In the genomic region with DNA sequence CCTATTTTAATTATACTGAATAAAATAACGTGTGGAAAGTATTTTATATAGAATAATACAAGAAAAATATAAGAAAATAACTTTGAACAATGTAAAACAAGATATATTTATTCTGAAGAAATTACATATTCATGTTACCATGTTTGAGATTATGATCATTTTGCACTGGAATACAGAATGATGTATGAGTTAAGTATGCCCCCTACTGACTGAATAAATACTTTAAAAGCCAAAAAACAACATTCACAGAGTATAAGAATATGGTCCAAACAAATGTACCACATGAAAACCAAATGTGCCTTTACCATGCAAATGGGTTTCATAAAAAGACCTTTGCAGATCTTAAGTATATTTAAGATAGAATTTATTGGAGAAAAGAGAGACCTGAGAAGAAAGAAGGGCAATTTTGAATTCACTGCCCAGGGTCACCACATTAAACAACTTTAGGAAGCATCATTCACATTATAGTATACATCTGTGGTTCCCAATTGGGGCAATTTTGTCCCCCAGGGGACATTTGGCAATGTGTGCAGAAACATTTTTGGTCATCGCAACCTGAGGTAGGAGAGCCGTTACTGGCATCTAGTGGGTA, we compare ENCODE assay signal across 9 cellular contexts.
DNase-seq lines count a peak whose midpoint lies in the region; ATAC-seq and TF ChIP-seq lines count a peak whose summit lies in the region.
"Had no signal": no experiment of that assay in that cellular context is flagged by ENCODE, and none has a peak within 500 bp of the region (broad histone marks: within the 10 kb centered on the region; RNA-seq: fewer than 3 reads in every experiment).

No MANE protein-coding gene starts in this region.

- POLR2A ChIA-PET in CD8-positive, alpha-beta T cell (lab: Charles Lee), result interaction anchor here (1.1 kb wide), 1 partner anchor 312 kb away, joined by 3 read pairs; no protein-coding TSS in a partner anchor

- H3K4me3 ChIP-seq in CD8-positive, alpha-beta T cell (ENCODE audit: low read depth, low read length), result no peak overlapping the region

- CTCF ChIA-PET in CD8-positive, alpha-beta T cell (lab: Charles Lee), result interaction anchor here (0.7 to 1.4 kb wide), 9 partner anchors 312 to 628 kb away, joined by 3 to 12 read pairs (median 3); no protein-coding TSS in a partner anchor

- H3K36me3 Mint-ChIP-seq in CD8-positive, alpha-beta T cell, result no peaks in the 10 kb centered on the region

- no peaks in the 10 kb centered on the region for H3K27me3 ChIP-seq in CD8-positive, alpha-beta T cell (ENCODE audit: insufficient read depth, low read length)

- intact Hi-C loops in CD8-positive, alpha-beta T cell (cut with DNase I, micrococcal nuclease), result loop anchor here (1.0 to 10.0 kb wide), 8 partner anchors 22 to 1338 kb away; a partner anchor contains a TSS

- H3K9me3 ChIP-seq in CD8-positive, alpha-beta T cell (ENCODE audit: low read length), result no peaks in the 10 kb centered on the region

- no peak overlapping the region for H3K27ac ChIP-seq in CD8-positive, alpha-beta T cell (ENCODE audit: low read depth, low read length)

- no peaks in the 10 kb centered on the region for H3K4me1 ChIP-seq in CD8-positive, alpha-beta T cell (ENCODE audit: insufficient read depth, low read length)

- H3K27ac Mint-ChIP-seq in CD8-positive, alpha-beta T cell, result no peak overlapping the region

- H3K4me1 Mint-ChIP-seq in CD8-positive, alpha-beta T cell (ENCODE audit: low read depth), result no peaks in the 10 kb centered on the region
- H3K4me1 Mint-ChIP-seq: IgD-negative memory B cell had no signal

- no peak for ATAC-seq in CD8-positive, alpha-beta T cell
- no peak for ATAC-seq in GM18505 (IDR thresholded peaks at IDR 0.05; ENCODE audit: unreplicated experiment)
- no peak for ATAC-seq in GM21717 (IDR thresholded peaks at IDR 0.05; ENCODE audit: unreplicated experiment)

- H3K27me3 Mint-ChIP-seq in CD8-positive, alpha-beta T cell (ENCODE audit: low read depth), result no peaks in the 10 kb centered on the region
- H3K27me3 Mint-ChIP-seq: IgD-negative memory B cell had no signal

- no peaks in the 10 kb centered on the region for H3K36me3 ChIP-seq in CD8-positive, alpha-beta T cell (ENCODE audit: insufficient read depth, low read length)

- DNase-seq in CD8-positive, alpha-beta T cell, result no peak
- DNase-seq in HCEC 1CT, result peak; percentile 36
- DNase-seq in SW480 (ENCODE audit: low spot score), result peak; percentile 22
- DNase-seq in kidney glomerular epithelial cell (lab: John Stamatoyannopoulos, UW), result peak; percentile 9
- DNase-seq in germinal center (ENCODE audit: low spot score), result no peak
- no peak for DNase-seq in islet precursor cell

- TF ChIP-seq POLR2A in GM18505 (IDR thresholded peaks at IDR 0.05; ENCODE audit: borderline replicate concordance, extremely low read depth, insufficient read depth, insufficient read length), result no peak

- no peak overlapping the region for H3K4me3 Mint-ChIP-seq in CD8-positive, alpha-beta T cell
- H3K4me3 Mint-ChIP-seq: IgD-negative memory B cell had no signal

- peak; percentile 81 for TF ChIP-seq CTCF in CD8-positive, alpha-beta T cell (IDR thresholded peaks at IDR 0.05)

- H3K9me3 Mint-ChIP-seq in CD8-positive, alpha-beta T cell, result no peaks in the 10 kb centered on the region

Comparison
In these comparisons a context has a peak if more than half of its experiments do, and no peak if none do; other contexts are left out.
1. DNase-seq: peak in HCEC 1CT (single experiment), SW480 (single experiment) and kidney glomerular epithelial cell (single experiment); none in CD8-positive, alpha-beta T cell (0 of 7), germinal center (single experiment) and islet precursor cell (single experiment).